In genomic region chr4:155026715-155027114, GRCh38 we compare ENCODE assay signal across 16 cellular contexts.
A peak's percentile ranks its signal among the peaks of the same experiment; 100 is the strongest.
DNase-seq lines count a peak whose midpoint lies in the region; ATAC-seq and TF ChIP-seq lines count a peak whose summit lies in the region.
"Had no signal": no experiment of that assay in that cellular context is flagged by ENCODE, and none has a peak within 500 bp of the region (broad histone marks: within the 10 kb centered on the region; RNA-seq: fewer than 3 reads in every experiment).

No MANE protein-coding gene starts in this region.

- no peaks in the 10 kb centered on the region for H3K36me3 ChIP-seq in PC-3 (ENCODE audit: low read depth, low read length)

- no peaks in the 10 kb centered on the region for H3K79me2 ChIP-seq in PC-3 (ENCODE audit: low read length)

- no TSS peak for BruUV-seq in PC-3 (replicated peaks; lab: Mats Ljungman, UMichigan)

- intact Hi-C loops in PC-3 (cut with micrococcal nuclease), result loop anchor here (1.0 to 10.0 kb wide), 6 partner anchors 56 to 345 kb away; no protein-coding TSS in a partner anchor
- intact Hi-C loops in dorsolateral prefrontal cortex (cut with DNase I), result no loop called here

- no peaks in the 10 kb centered on the region for H3K27me3 ChIP-seq in PC-3 (ENCODE audit: low read length)
- no peaks in the 10 kb centered on the region for H3K27me3 ChIP-seq in dorsolateral prefrontal cortex

- H3K27ac ChIP-seq in PC-3 (ENCODE audit: low read length) (peak overlapping the region; percentile 18; the same call in 1 of the 2 replicates), dorsolateral prefrontal cortex (no peak overlapping the region)
- H3K27ac ChIP-seq: A549, C4-2B had no signal

- H3K9me2 ChIP-seq in PC-3 (replicated peaks; ENCODE audit: low read length), result no peaks in the 10 kb centered on the region

- H3F3A ChIP-seq in PC-3 (ENCODE audit: low read length, unreplicated experiment), result no peaks in the 10 kb centered on the region

- no peaks in the 10 kb centered on the region for H4K20me1 ChIP-seq in PC-3 (ENCODE audit: low read length)

- peak overlapping the region; percentile 43; the same call in 1 of the 2 replicates for H3K4me2 ChIP-seq in PC-3 (ENCODE audit: low read length)
- H3K4me2 ChIP-seq: A549 had no signal

- CTCF ChIA-PET in PC-3 (lab: Charles Lee), result interaction anchor here (0.6 to 0.7 kb wide), 2 partner anchors 28 to 307 kb away, joined by 3 read pairs; no protein-coding TSS in a partner anchor

- POLR2A ChIA-PET in PC-3 (lab: Charles Lee; ENCODE audit: unreplicated experiment), result no interaction called here

- H2AFZ ChIP-seq in PC-3 (ENCODE audit: low read length), result no peak overlapping the region

- H3K4me3 ChIP-seq in PC-3 (ENCODE audit: low read length) (no peak overlapping the region), dorsolateral prefrontal cortex (no peak overlapping the region)
- H3K4me3 ChIP-seq: A549 had no signal

- TF ChIP-seq CTCF in PC-3 (conservative IDR thresholded peaks at IDR 0.05; ENCODE audit: low read depth, low read length) (no peak), dorsolateral prefrontal cortex (IDR thresholded peaks at IDR 0.05 in 54 of 56, conservative IDR thresholded peaks at IDR 0.05 in 2 of 56; ENCODE audit: low read depth in 1 of 56, partially characterized antibody in 56 of 56) (no peak)

- DNase-seq in COLO829 (ENCODE audit: low spot score) (peak; percentile 61), PC-3 (no peak), fibroblast of gingiva (ENCODE audit: low read depth) (peak; percentile 12), pulmonary artery endothelial cell (ENCODE audit: low read depth, low spot score) (peak; percentile 29), dorsolateral prefrontal cortex (no peak), kidney tubule cell (ENCODE audit: low spot score) (no peak)
- DNase-seq: DMS 273 treated with DMSO at 0.1 percent for 48 hours, HFFc6, IMR-90, NCI-H1092 treated with DMSO at 0.1 percent for 48 hours, NCI-H2081 treated with DMSO at 0.1 percent for 48 hours, NCI-H2227 treated with DMSO at 0.1 percent for 48 hours, NCI-H524 treated with DMSO at 0.1 percent for 48 hours had no signal

- peak overlapping the region; percentile 29; the same call in 1 of the 2 replicates for H3K9ac ChIP-seq in PC-3 (ENCODE audit: low read length)

- H3K4me1 ChIP-seq in PC-3 (ENCODE audit: insufficient read depth, low read length), result peaks cover 7% of the 10 kb centered on the region; the same call in 1 of the 2 replicates
- H3K4me1 ChIP-seq: A549 had no signal

- no peaks in the 10 kb centered on the region for H3K9me3 ChIP-seq in PC-3 (ENCODE audit: low read length)
- H3K9me3 ChIP-seq: A549 had no signal

- peak; percentile 78 for ATAC-seq in PC-3
- no peak for ATAC-seq in HG02970 (IDR thresholded peaks at IDR 0.05; ENCODE audit: low FRiP score, unreplicated experiment)

Comparison
In these comparisons a context has a peak if more than half of its experiments do, and no peak if none do; other contexts are left out.
1. DNase-seq: peak in COLO829 (single experiment), fibroblast of gingiva (single experiment) and pulmonary artery endothelial cell (single experiment); none in PC-3 (single experiment), dorsolateral prefrontal cortex (0 of 10) and kidney tubule cell (single experiment).